1 cellular context compared by ENCODE assay signal in the genomic region with DNA sequence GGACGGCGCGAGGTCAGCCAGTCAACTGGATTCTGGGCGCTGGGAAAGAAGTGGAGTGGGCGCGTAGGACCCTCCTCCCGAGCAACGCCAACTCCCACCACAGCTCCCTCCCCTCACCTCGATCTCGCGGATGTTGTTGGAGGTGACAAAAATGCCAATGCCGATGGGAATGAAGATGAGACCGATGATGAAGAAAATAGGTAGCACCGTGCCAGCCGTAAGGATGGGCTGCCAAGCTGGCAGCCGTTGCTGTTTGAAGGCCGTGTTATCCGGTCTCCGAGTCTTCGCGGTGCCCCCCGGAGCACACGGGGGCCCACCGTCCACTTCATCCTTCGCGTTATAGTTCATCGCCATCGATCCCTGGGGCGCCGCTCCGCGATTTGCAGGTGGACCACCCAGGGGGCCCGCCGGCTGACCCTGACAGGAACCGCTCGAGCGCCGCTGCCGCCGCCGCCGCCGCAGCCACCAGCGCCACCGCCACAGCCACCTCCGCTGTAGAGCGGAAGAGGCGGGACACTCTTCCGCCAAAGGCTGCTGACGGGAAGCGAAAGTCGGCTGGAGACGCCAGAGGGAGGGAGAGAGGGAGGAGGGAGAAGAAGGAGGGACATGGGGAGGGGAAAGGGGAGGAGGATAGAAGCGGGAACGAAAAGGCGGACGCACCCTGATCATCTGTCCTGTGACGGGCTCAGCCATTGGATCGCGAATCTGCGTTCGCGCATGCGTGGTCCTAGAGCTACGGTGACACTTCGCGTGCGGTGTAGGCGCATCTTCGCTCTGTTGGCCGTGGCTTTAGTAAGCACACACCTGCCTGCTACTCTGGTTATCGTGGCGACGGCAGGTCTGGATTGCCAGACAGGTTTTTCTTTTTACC.
TF ChIP-seq lines count a peak whose summit lies in the region.

A gene (minus strand): TSS at position 508 of the 871 bp plus-strand sequence. CDS start 154 bp downstream, at position 354.

TF ChIP-seq in HepG2, 621 proteins besides CTCF, POLR2A, EP300 and RAD21 (continued from another document and continues in another):
- TF ChIP-seq, protein P1, sequence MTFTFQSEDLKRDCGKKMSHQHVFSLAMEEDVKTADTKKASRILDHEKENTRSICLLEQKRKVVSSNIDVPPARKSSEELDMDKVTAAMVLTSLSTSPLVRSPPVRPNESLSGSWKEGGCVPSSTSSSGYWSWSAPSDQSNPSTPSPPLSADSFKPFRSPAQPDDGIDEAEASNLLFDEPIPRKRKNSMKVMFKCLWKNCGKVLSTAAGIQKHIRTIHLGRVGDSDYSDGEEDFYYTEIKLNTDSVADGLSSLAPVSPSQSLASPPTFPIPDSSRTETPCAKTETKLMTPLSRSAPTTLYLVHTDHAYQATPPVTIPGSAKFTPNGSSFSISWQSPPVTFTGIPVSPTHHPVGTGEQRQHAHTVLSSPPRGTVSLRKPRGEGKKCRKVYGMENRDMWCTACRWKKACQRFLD (CRISPR knock-in tag; IDR thresholded peaks at IDR 0.05; ENCODE audit: borderline replicate concordance), result peak; percentile 59; the same call in 1 of the 2 replicates
- no peak for TF ChIP-seq REXO4 (CRISPR knock-in tag; IDR thresholded peaks at IDR 0.05; ENCODE audit: borderline replicate concordance)
- no peak for TF ChIP-seq SRF (IDR thresholded peaks at IDR 0.05; ENCODE audit: low read depth, low read length)
- peak; percentile 62; the same call in 1 of the 2 replicates for TF ChIP-seq ZBTB20 (CRISPR knock-in tag; IDR thresholded peaks at IDR 0.05; ENCODE audit: borderline replicate concordance, low read depth)
- TF ChIP-seq ZNF674 (CRISPR knock-in tag; IDR thresholded peaks at IDR 0.05; ENCODE audit: low read depth), result 0 out of 2 replicates have a peak, but pooled peaks have one; percentile 35
- TF ChIP-seq, protein P2, sequence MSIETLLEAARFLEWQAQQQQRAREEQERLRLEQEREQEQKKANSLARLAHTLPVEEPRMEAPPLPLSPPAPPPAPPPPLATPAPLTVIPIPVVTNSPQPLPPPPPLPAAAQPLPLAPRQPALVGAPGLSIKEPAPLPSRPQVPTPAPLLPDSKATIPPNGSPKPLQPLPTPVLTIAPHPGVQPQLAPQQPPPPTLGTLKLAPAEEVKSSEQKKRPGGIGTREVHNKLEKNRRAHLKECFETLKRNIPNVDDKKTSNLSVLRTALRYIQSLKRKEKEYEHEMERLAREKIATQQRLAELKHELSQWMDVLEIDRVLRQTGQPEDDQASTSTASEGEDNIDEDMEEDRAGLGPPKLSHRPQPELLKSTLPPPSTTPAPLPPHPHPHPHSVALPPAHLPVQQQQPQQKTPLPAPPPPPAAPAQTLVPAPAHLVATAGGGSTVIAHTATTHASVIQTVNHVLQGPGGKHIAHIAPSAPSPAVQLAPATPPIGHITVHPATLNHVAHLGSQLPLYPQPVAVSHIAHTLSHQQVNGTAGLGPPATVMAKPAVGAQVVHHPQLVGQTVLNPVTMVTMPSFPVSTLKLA (IDR thresholded peaks at IDR 0.05), result peak; percentile 62
- TF ChIP-seq ZC3H4 (CRISPR knock-in tag; IDR thresholded peaks at IDR 0.05; ENCODE audit: borderline replicate concordance), result no peak
- TF ChIP-seq, protein P3, sequence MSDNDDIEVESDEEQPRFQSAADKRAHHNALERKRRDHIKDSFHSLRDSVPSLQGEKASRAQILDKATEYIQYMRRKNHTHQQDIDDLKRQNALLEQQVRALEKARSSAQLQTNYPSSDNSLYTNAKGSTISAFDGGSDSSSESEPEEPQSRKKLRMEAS (IDR thresholded peaks at IDR 0.05), result peak; percentile 95
- TF ChIP-seq NBN (conservative IDR thresholded peaks at IDR 0.05), result no peak
- TF ChIP-seq ZNF331 (CRISPR knock-in tag; IDR thresholded peaks at IDR 0.05), result peak; percentile 68
- no peak for TF ChIP-seq GFI1 (CRISPR knock-in tag; IDR thresholded peaks at IDR 0.05; ENCODE audit: borderline replicate concordance)
- no peak for TF ChIP-seq ZNF24 (IDR thresholded peaks at IDR 0.05)
- TF ChIP-seq, protein P4, sequence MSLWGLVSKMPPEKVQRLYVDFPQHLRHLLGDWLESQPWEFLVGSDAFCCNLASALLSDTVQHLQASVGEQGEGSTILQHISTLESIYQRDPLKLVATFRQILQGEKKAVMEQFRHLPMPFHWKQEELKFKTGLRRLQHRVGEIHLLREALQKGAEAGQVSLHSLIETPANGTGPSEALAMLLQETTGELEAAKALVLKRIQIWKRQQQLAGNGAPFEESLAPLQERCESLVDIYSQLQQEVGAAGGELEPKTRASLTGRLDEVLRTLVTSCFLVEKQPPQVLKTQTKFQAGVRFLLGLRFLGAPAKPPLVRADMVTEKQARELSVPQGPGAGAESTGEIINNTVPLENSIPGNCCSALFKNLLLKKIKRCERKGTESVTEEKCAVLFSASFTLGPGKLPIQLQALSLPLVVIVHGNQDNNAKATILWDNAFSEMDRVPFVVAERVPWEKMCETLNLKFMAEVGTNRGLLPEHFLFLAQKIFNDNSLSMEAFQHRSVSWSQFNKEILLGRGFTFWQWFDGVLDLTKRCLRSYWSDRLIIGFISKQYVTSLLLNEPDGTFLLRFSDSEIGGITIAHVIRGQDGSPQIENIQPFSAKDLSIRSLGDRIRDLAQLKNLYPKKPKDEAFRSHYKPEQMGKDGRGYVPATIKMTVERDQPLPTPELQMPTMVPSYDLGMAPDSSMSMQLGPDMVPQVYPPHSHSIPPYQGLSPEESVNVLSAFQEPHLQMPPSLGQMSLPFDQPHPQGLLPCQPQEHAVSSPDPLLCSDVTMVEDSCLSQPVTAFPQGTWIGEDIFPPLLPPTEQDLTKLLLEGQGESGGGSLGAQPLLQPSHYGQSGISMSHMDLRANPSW (CRISPR knock-in tag; IDR thresholded peaks at IDR 0.05; ENCODE audit: borderline replicate concordance), result no peak; the same call in 1 of the 2 replicates
- TF ChIP-seq CREM (IDR thresholded peaks at IDR 0.05), result no peak
- no peak for TF ChIP-seq CREM (CRISPR knock-in tag; IDR thresholded peaks at IDR 0.05)
- TF ChIP-seq POLR2AphosphoS2 (IDR thresholded peaks at IDR 0.05; ENCODE audit: low read depth, low read length), result no peak
- peak; percentile 39; the same call in 1 of the 2 replicates for TF ChIP-seq ZSCAN12 (CRISPR knock-in tag; IDR thresholded peaks at IDR 0.05)
- TF ChIP-seq ZKSCAN5 (CRISPR knock-in tag; IDR thresholded peaks at IDR 0.05), result 0 out of 2 replicates have a peak, but pooled peaks have one; percentile 34
- TF ChIP-seq ZNF441 (CRISPR knock-in tag; IDR thresholded peaks at IDR 0.05; ENCODE audit: borderline replicate concordance), result peak; percentile 69
- TF ChIP-seq NFRKB (IDR thresholded peaks at IDR 0.05), result no peak
- TF ChIP-seq, protein P5, sequence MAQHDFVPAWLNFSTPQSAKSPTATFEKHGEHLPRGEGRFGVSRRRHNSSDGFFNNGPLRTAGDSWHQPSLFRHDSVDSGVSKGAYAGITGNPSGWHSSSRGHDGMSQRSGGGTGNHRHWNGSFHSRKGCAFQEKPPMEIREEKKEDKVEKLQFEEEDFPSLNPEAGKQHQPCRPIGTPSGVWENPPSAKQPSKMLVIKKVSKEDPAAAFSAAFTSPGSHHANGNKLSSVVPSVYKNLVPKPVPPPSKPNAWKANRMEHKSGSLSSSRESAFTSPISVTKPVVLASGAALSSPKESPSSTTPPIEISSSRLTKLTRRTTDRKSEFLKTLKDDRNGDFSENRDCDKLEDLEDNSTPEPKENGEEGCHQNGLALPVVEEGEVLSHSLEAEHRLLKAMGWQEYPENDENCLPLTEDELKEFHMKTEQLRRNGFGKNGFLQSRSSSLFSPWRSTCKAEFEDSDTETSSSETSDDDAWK (CRISPR knock-in tag; IDR thresholded peaks at IDR 0.05), result no peak
- no peak for TF ChIP-seq ZNF432 (CRISPR knock-in tag; IDR thresholded peaks at IDR 0.05; ENCODE audit: borderline replicate concordance)
- TF ChIP-seq KAT8 (CRISPR knock-in tag; IDR thresholded peaks at IDR 0.05), result peak; percentile 89
- no peak for TF ChIP-seq BRD4 (CRISPR knock-in tag; IDR thresholded peaks at IDR 0.05)
- TF ChIP-seq, protein P6, sequence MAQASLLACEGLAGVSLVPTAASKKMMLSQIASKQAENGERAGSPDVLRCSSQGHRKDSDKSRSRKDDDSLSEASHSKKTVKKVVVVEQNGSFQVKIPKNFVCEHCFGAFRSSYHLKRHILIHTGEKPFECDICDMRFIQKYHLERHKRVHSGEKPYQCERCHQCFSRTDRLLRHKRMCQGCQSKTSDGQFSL (CRISPR knock-in tag; IDR thresholded peaks at IDR 0.05), result no peak
- TF ChIP-seq, protein P7, sequence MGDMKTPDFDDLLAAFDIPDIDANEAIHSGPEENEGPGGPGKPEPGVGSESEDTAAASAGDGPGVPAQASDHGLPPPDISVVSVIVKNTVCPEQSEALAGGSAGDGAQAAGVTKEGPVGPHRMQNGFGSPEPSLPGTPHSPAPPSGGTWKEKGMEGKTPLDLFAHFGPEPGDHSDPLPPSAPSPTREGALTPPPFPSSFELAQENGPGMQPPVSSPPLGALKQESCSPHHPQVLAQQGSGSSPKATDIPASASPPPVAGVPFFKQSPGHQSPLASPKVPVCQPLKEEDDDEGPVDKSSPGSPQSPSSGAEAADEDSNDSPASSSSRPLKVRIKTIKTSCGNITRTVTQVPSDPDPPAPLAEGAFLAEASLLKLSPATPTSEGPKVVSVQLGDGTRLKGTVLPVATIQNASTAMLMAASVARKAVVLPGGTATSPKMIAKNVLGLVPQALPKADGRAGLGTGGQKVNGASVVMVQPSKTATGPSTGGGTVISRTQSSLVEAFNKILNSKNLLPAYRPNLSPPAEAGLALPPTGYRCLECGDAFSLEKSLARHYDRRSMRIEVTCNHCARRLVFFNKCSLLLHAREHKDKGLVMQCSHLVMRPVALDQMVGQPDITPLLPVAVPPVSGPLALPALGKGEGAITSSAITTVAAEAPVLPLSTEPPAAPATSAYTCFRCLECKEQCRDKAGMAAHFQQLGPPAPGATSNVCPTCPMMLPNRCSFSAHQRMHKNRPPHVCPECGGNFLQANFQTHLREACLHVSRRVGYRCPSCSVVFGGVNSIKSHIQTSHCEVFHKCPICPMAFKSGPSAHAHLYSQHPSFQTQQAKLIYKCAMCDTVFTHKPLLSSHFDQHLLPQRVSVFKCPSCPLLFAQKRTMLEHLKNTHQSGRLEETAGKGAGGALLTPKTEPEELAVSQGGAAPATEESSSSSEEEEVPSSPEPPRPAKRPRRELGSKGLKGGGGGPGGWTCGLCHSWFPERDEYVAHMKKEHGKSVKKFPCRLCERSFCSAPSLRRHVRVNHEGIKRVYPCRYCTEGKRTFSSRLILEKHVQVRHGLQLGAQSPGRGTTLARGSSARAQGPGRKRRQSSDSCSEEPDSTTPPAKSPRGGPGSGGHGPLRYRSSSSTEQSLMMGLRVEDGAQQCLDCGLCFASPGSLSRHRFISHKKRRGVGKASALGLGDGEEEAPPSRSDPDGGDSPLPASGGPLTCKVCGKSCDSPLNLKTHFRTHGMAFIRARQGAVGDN (CRISPR knock-in tag; IDR thresholded peaks at IDR 0.05), result peak; percentile 96
- TF ChIP-seq ZNF878 (CRISPR knock-in tag; IDR thresholded peaks at IDR 0.05), result peak; percentile 67; the same call in 1 of the 2 replicates
- TF ChIP-seq, protein P8, sequence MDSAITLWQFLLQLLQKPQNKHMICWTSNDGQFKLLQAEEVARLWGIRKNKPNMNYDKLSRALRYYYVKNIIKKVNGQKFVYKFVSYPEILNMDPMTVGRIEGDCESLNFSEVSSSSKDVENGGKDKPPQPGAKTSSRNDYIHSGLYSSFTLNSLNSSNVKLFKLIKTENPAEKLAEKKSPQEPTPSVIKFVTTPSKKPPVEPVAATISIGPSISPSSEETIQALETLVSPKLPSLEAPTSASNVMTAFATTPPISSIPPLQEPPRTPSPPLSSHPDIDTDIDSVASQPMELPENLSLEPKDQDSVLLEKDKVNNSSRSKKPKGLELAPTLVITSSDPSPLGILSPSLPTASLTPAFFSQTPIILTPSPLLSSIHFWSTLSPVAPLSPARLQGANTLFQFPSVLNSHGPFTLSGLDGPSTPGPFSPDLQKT (CRISPR knock-in tag; IDR thresholded peaks at IDR 0.05; ENCODE audit: borderline replicate concordance), result no peak
- TF ChIP-seq, protein P9, sequence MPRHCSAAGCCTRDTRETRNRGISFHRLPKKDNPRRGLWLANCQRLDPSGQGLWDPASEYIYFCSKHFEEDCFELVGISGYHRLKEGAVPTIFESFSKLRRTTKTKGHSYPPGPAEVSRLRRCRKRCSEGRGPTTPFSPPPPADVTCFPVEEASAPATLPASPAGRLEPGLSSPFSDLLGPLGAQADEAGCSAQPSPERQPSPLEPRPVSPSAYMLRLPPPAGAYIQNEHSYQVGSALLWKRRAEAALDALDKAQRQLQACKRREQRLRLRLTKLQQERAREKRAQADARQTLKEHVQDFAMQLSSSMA (CRISPR knock-in tag; IDR thresholded peaks at IDR 0.05), result no peak
- no peak for TF ChIP-seq MAFG (CRISPR knock-in tag; IDR thresholded peaks at IDR 0.05)
- TF ChIP-seq, protein P10, sequence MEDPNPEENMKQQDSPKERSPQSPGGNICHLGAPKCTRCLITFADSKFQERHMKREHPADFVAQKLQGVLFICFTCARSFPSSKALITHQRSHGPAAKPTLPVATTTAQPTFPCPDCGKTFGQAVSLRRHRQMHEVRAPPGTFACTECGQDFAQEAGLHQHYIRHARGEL (CRISPR knock-in tag; IDR thresholded peaks at IDR 0.05), result no peak
- TF ChIP-seq NR2F6 (IDR thresholded peaks at IDR 0.05), result no peak
- 0 out of 2 replicates have a peak, but pooled peaks have one; percentile 45 for TF ChIP-seq NR2F6 (CRISPR knock-in tag; IDR thresholded peaks at IDR 0.05)
- no peak for TF ChIP-seq PHF5A (CRISPR knock-in tag; IDR thresholded peaks at IDR 0.05; ENCODE audit: low read depth, unreplicated experiment)
- peak; percentile 80 for TF ChIP-seq ELF1 (CRISPR knock-in tag; IDR thresholded peaks at IDR 0.05)
- no peak for TF ChIP-seq ARNT (IDR thresholded peaks at IDR 0.05)
- peak; percentile 83 for TF ChIP-seq CREB1 (IDR thresholded peaks at IDR 0.05)
- peak; percentile 70 for TF ChIP-seq CREB1 (CRISPR knock-in tag; IDR thresholded peaks at IDR 0.05)
- no peak for TF ChIP-seq ISX (CRISPR knock-in tag; conservative IDR thresholded peaks at IDR 0.05)
- peak; percentile 24; the same call in 1 of the 2 replicates for TF ChIP-seq ZNF768 (CRISPR knock-in tag; IDR thresholded peaks at IDR 0.05)
- TF ChIP-seq KLF9 (CRISPR knock-in tag; IDR thresholded peaks at IDR 0.05; ENCODE audit: low read depth), result no peak; the same call in 1 of the 2 replicates
- TF ChIP-seq, protein P11, sequence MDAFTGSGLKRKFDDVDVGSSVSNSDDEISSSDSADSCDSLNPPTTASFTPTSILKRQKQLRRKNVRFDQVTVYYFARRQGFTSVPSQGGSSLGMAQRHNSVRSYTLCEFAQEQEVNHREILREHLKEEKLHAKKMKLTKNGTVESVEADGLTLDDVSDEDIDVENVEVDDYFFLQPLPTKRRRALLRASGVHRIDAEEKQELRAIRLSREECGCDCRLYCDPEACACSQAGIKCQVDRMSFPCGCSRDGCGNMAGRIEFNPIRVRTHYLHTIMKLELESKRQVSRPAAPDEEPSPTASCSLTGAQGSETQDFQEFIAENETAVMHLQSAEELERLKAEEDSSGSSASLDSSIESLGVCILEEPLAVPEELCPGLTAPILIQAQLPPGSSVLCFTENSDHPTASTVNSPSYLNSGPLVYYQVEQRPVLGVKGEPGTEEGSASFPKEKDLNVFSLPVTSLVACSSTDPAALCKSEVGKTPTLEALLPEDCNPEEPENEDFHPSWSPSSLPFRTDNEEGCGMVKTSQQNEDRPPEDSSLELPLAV (CRISPR knock-in tag; conservative IDR thresholded peaks at IDR 0.05; ENCODE audit: low read depth), result no peak
- TF ChIP-seq HMGA1 (CRISPR knock-in tag; conservative IDR thresholded peaks at IDR 0.05), result no peak
